In genomic region chr6:135498178-135498841, GRCh38 we compare ENCODE assay signal across 1 cellular context.
A peak's percentile ranks its signal among the peaks of the same experiment; 100 is the strongest.
TF ChIP-seq lines count a peak whose summit lies in the region.

No MANE protein-coding gene starts in this region.

TF ChIP-seq in HepG2, 621 proteins besides CTCF, POLR2A, EP300 and RAD21 (continued from another document and continues in another):
- TF ChIP-seq PRDM15 (CRISPR knock-in tag; IDR thresholded peaks at IDR 0.05) (no peak), ZBTB25 (CRISPR knock-in tag; IDR thresholded peaks at IDR 0.05) (no peak; the same call in 1 of the 2 replicates), THYN1 (CRISPR knock-in tag; IDR thresholded peaks at IDR 0.05; ENCODE audit: borderline replicate concordance, low read depth) (no peak), MATR3 (CRISPR knock-in tag; IDR thresholded peaks at IDR 0.05) (no peak), ZSCAN25 (CRISPR knock-in tag; IDR thresholded peaks at IDR 0.05) (no peak), ZNF709 (CRISPR knock-in tag; IDR thresholded peaks at IDR 0.05) (no peak), ARID2 (CRISPR knock-in tag; IDR thresholded peaks at IDR 0.05; ENCODE audit: borderline replicate concordance) (no peak), AGO1 (IDR thresholded peaks at IDR 0.05; ENCODE audit: low read depth, low read length, poor library complexity, severe bottlenecking) (no peak), ZNF430 (CRISPR knock-in tag; IDR thresholded peaks at IDR 0.05) (no peak), ZBTB42 (CRISPR knock-in tag; IDR thresholded peaks at IDR 0.05) (no peak), GPN1 (CRISPR knock-in tag; IDR thresholded peaks at IDR 0.05; ENCODE audit: borderline replicate concordance) (no peak), HOXD1 (CRISPR knock-in tag; IDR thresholded peaks at IDR 0.05) (no peak), ZGPAT (CRISPR knock-in tag; IDR thresholded peaks at IDR 0.05) (no peak), TRIM22 (IDR thresholded peaks at IDR 0.05) (no peak), ZNF142 (CRISPR knock-in tag; IDR thresholded peaks at IDR 0.05) (no peak; the same call in 1 of the 2 replicates), ZNF609 (CRISPR knock-in tag; IDR thresholded peaks at IDR 0.05; ENCODE audit: borderline replicate concordance) (no peak; the same call in 1 of the 2 replicates), ZNF670 (CRISPR knock-in tag; IDR thresholded peaks at IDR 0.05; ENCODE audit: borderline replicate concordance) (peak; percentile 56; the same call in 1 of the 2 replicates), NFYB (CRISPR knock-in tag; IDR thresholded peaks at IDR 0.05) (no peak), PATZ1 (CRISPR knock-in tag; IDR thresholded peaks at IDR 0.05) (no peak), NCOA5 (CRISPR knock-in tag; IDR thresholded peaks at IDR 0.05) (no peak), RARG (CRISPR knock-in tag; IDR thresholded peaks at IDR 0.05; ENCODE audit: low read depth) (no peak), NR1H2 (CRISPR knock-in tag; IDR thresholded peaks at IDR 0.05; ENCODE audit: borderline replicate concordance, low read depth) (no peak), ZNF646 (CRISPR knock-in tag; IDR thresholded peaks at IDR 0.05) (no peak)
